23 cellular contexts compared by ENCODE assay signal in genomic region chr4:88489100-88489761, GRCh38. TPM values are rescaled to one million over a fixed set of nuclear protein-coding genes. Genes with fewer than 3 reads are reported as not detected.
DNase-seq lines count a peak whose midpoint lies in the region; ATAC-seq and TF ChIP-seq lines count a peak whose summit lies in the region.
"Had no signal": no experiment of that assay in that cellular context is flagged by ENCODE, and none has a peak within 500 bp of the region (broad histone marks: within the 10 kb centered on the region; RNA-seq: fewer than 3 reads in every experiment).

No MANE protein-coding gene starts in this region.

- no peaks in the 10 kb centered on the region for H3K9me3 ChIP-seq in CD4-positive, alpha-beta memory T cell (ENCODE audit: control insufficient read depth in 1 of 2, low read length in 2 of 2)
- H3K9me3 ChIP-seq: sigmoid colon, SK-N-SH, transverse colon had no signal

- peaks cover 13% of the 10 kb centered on the region for H3K4me1 Mint-ChIP-seq in T-helper 1 cell treated with Interleukin-12 subunit alpha and Interleukin-12 subunit beta and Interleukin-4 antibody, amounts not matched to agents 30 μg/mL and 1 μg/mL, for 36 hours (ENCODE audit: low read depth)
- H3K4me1 Mint-ChIP-seq in CD4-positive, alpha-beta memory T cell = peaks cover 11 to 14% (median 13%) of the 10 kb centered on the region in 4 donors
- H3K4me1 Mint-ChIP-seq in T-helper 2 cell treated with Interferon-gamma antibody and Interleukin-4, amounts not matched to agents 5 μg/mL and 100 μg/mL, for 36 hours (ENCODE audit: low read depth) = peaks cover 17% of the 10 kb centered on the region
- H3K4me1 Mint-ChIP-seq in activated naive CD8-positive, alpha-beta T cell treated with anti-CD3 and anti-CD28 coated beads, Interleukin-2, amount 10 ng/mL, durations not matched to agents 7 days and 5 days = peaks cover 13% of the 10 kb centered on the region
- H3K4me1 Mint-ChIP-seq in HFFc6 (ENCODE audit: low read depth) = no peaks in the 10 kb centered on the region
- H3K4me1 Mint-ChIP-seq: neural crest cell had no signal

- H3K27ac Mint-ChIP-seq in T-helper 1 cell treated with Interleukin-12 subunit alpha and Interleukin-12 subunit beta and Interleukin-4 antibody, amounts not matched to agents 30 μg/mL and 1 μg/mL, for 36 hours = peak overlapping the region; percentile 73
- peak overlapping the region; percentile 5 to 81 (median 49) for H3K27ac Mint-ChIP-seq in CD4-positive, alpha-beta memory T cell
- H3K27ac Mint-ChIP-seq in T-helper 2 cell treated with Interferon-gamma antibody and Interleukin-4, amounts not matched to agents 5 μg/mL and 100 μg/mL, for 36 hours = peak overlapping the region; percentile 64
- H3K27ac Mint-ChIP-seq in activated naive CD8-positive, alpha-beta T cell treated with anti-CD3 and anti-CD28 coated beads, Interleukin-2, amount 10 ng/mL, durations not matched to agents 7 days and 5 days = peak overlapping the region; percentile 72
- H3K27ac Mint-ChIP-seq in HFFc6 = no peak overlapping the region

- H3K27me3 ChIP-seq in CD4-positive, alpha-beta memory T cell (ENCODE audit: insufficient read depth, low read length) = no peaks in the 10 kb centered on the region
- H3K27me3 ChIP-seq: sigmoid colon, transverse colon had no signal

- no peaks in the 10 kb centered on the region for H3K9me3 Mint-ChIP-seq in T-helper 1 cell treated with Interleukin-12 subunit alpha and Interleukin-12 subunit beta and Interleukin-4 antibody, amounts not matched to agents 30 μg/mL and 1 μg/mL, for 36 hours
- no peaks in the 10 kb centered on the region for H3K9me3 Mint-ChIP-seq in CD4-positive, alpha-beta memory T cell
- H3K9me3 Mint-ChIP-seq in T-helper 2 cell treated with Interferon-gamma antibody and Interleukin-4, amounts not matched to agents 5 μg/mL and 100 μg/mL, for 36 hours = no peaks in the 10 kb centered on the region
- no peaks in the 10 kb centered on the region for H3K9me3 Mint-ChIP-seq in activated naive CD8-positive, alpha-beta T cell treated with anti-CD3 and anti-CD28 coated beads, Interleukin-2, amount 10 ng/mL, durations not matched to agents 7 days and 5 days
- no peaks in the 10 kb centered on the region for H3K9me3 Mint-ChIP-seq in HFFc6
- H3K9me3 Mint-ChIP-seq: neural crest cell had no signal

- ATAC-seq in activated naive CD8-positive, alpha-beta T cell treated with anti-CD3 and anti-CD28 coated beads, Interleukin-2, amount 10 ng/mL, durations not matched to agents 7 days and 5 days (ENCODE audit: low read depth) = peak; percentile 56

- DNase-seq in T-helper 1 cell (no peak), posterior vena cava (ENCODE audit: low spot score) (no peak), amniotic stem cell (lab: John Stamatoyannopoulos, UW) (no peak), HFFc6 (no peak)
- DNase-seq in CD4-positive, alpha-beta memory T cell = no peak
- DNase-seq in T-helper 2 cell treated with Interferon-gamma antibody and Interleukin-4, amounts not matched to agents 5 μg/mL and 100 μg/mL, for 36 hours (ENCODE audit: low spot score) = no peak
- no peak for DNase-seq in activated naive CD8-positive, alpha-beta T cell treated with anti-CD3 and anti-CD28 coated beads, Interleukin-2, amount 10 ng/mL, durations not matched to agents 7 days and 5 days
- DNase-seq: activated gamma-delta T cell; caudate nucleus; dermis blood vessel endothelial cell; NCI-H1417; NCI-H2081 treated with DMSO at 0.1 percent for 48 hours; NCI-H345; NCI-H774; sigmoid colon; SK-N-SH; stimulated activated CD4-positive, alpha-beta T cell treated with anti-CD3 and anti-CD28 coated beads, Interleukin-15, amount 100 ng/mL, for 24 hours; T1000; transverse colon had no signal

- CTCF ChIA-PET in CD4-positive, alpha-beta memory T cell (lab: Charles Lee; ENCODE audit: partially characterized antibody) = interaction anchor here (0.9 to 1.1 kb wide), 2 partner anchors 26 to 270 kb away, joined by 3 to 4 read pairs; no protein-coding TSS in a partner anchor

- no peak overlapping the region for H3K4me3 Mint-ChIP-seq in T-helper 1 cell treated with Interleukin-12 subunit alpha and Interleukin-12 subunit beta and Interleukin-4 antibody, amounts not matched to agents 30 μg/mL and 1 μg/mL, for 36 hours
- peak overlapping the region in 2 of 8 donors; percentile 1 to 13 for H3K4me3 Mint-ChIP-seq in CD4-positive, alpha-beta memory T cell
- peak overlapping the region; percentile 19 for H3K4me3 Mint-ChIP-seq in T-helper 2 cell treated with Interferon-gamma antibody and Interleukin-4, amounts not matched to agents 5 μg/mL and 100 μg/mL, for 36 hours
- peak overlapping the region; percentile 7 for H3K4me3 Mint-ChIP-seq in activated naive CD8-positive, alpha-beta T cell treated with anti-CD3 and anti-CD28 coated beads, Interleukin-2, amount 10 ng/mL, durations not matched to agents 7 days and 5 days
- H3K4me3 Mint-ChIP-seq in HFFc6 = no peak overlapping the region
- H3K4me3 Mint-ChIP-seq: neural crest cell had no signal

- POLR2A ChIA-PET in CD4-positive, alpha-beta memory T cell (lab: Charles Lee; ENCODE audit: partially characterized antibody) = interaction anchor here (0.7 kb wide), 1 partner anchor 31 kb away, joined by 4 read pairs; no protein-coding TSS in a partner anchor
- POLR2A ChIA-PET in activated naive CD8-positive, alpha-beta T cell treated with anti-CD3 and anti-CD28 coated beads, Interleukin-2, amount 10 ng/mL, durations not matched to agents 7 days and 5 days (lab: Charles Lee) = interaction anchor here (0.6 to 1.2 kb wide), 3 partner anchors 10 to 885 kb away, joined by 4 to 10 read pairs (median 4); partner anchors contain the start of gene HERC5

- intact Hi-C loops in CD4-positive, alpha-beta memory T cell (cut with micrococcal nuclease) = no loop called here
- intact Hi-C loops in posterior vena cava (cut with DNase I) = no loop called here

- H3K36me3 Mint-ChIP-seq in T-helper 1 cell treated with Interleukin-12 subunit alpha and Interleukin-12 subunit beta and Interleukin-4 antibody, amounts not matched to agents 30 μg/mL and 1 μg/mL, for 36 hours (ENCODE audit: low read depth) = peaks cover 45% of the 10 kb centered on the region
- peaks cover 45 to 59% of the 10 kb centered on the region in 2 donors for H3K36me3 Mint-ChIP-seq in CD4-positive, alpha-beta memory T cell
- peaks cover 32% of the 10 kb centered on the region for H3K36me3 Mint-ChIP-seq in T-helper 2 cell treated with Interferon-gamma antibody and Interleukin-4, amounts not matched to agents 5 μg/mL and 100 μg/mL, for 36 hours (ENCODE audit: low read depth)
- peaks cover 42% of the 10 kb centered on the region for H3K36me3 Mint-ChIP-seq in activated naive CD8-positive, alpha-beta T cell treated with anti-CD3 and anti-CD28 coated beads, Interleukin-2, amount 10 ng/mL, durations not matched to agents 7 days and 5 days
- H3K36me3 Mint-ChIP-seq in HFFc6 (ENCODE audit: low read depth) = no peaks in the 10 kb centered on the region

- peaks cover 13% of the 10 kb centered on the region for H3K4me1 ChIP-seq in CD4-positive, alpha-beta memory T cell (ENCODE audit: insufficient read depth, low read length)
- H3K4me1 ChIP-seq: sigmoid colon, transverse colon had no signal

- no peak overlapping the region for H3K27ac ChIP-seq in CD4-positive, alpha-beta memory T cell (ENCODE audit: low read depth, low read length)
- H3K27ac ChIP-seq: 22Rv1, sigmoid colon, transverse colon had no signal

- H3K27me3 Mint-ChIP-seq in T-helper 1 cell treated with Interleukin-12 subunit alpha and Interleukin-12 subunit beta and Interleukin-4 antibody, amounts not matched to agents 30 μg/mL and 1 μg/mL, for 36 hours (ENCODE audit: low read depth) = no peaks in the 10 kb centered on the region
- H3K27me3 Mint-ChIP-seq in CD4-positive, alpha-beta memory T cell = no peaks in the 10 kb centered on the region
- no peaks in the 10 kb centered on the region for H3K27me3 Mint-ChIP-seq in T-helper 2 cell treated with Interferon-gamma antibody and Interleukin-4, amounts not matched to agents 5 μg/mL and 100 μg/mL, for 36 hours (ENCODE audit: low read depth)
- no peaks in the 10 kb centered on the region for H3K27me3 Mint-ChIP-seq in activated naive CD8-positive, alpha-beta T cell treated with anti-CD3 and anti-CD28 coated beads, Interleukin-2, amount 10 ng/mL, durations not matched to agents 7 days and 5 days
- peaks cover 13% of the 10 kb centered on the region for H3K27me3 Mint-ChIP-seq in HFFc6 (ENCODE audit: insufficient read depth)

- no peak for TF ChIP-seq CTCF in HFFc6 (IDR thresholded peaks at IDR 0.05)

- H3K4me3 ChIP-seq in CD4-positive, alpha-beta memory T cell (ENCODE audit: low read length in 2 of 2) = no peak overlapping the region
- H3K4me3 ChIP-seq: sigmoid colon, transverse colon had no signal

- H3K36me3 ChIP-seq in CD4-positive, alpha-beta memory T cell (ENCODE audit: insufficient read depth, low read length) = peaks cover 3% of the 10 kb centered on the region
- H3K36me3 ChIP-seq: transverse colon had no signal

RNA-seq across cellular contexts. Expression of gene HERC5, which starts 32.3 kb away (rescaled TPM):
- total RNA-seq in CD4-positive, alpha-beta memory T cell = 10 to 100 TPM; 18.6 to 22.1 TPM
- 10 to 100 TPM; 14.4 to 17.7 TPM for polyA plus RNA-seq in CD4-positive, alpha-beta memory T cell
- total RNA-seq in activated naive CD8-positive, alpha-beta T cell treated with anti-CD3 and anti-CD28 coated beads, Interleukin-2, amount 10 ng/mL, durations not matched to agents 7 days and 5 days = 10 to 100 TPM; 44.8 to 46.5 TPM
- 1 to 10 TPM; 3.7 to 5.7 TPM for total RNA-seq in posterior vena cava
- total RNA-seq in HFFc6 (2021; fragmentation: NEBNext Ultra II Directional; extraction: Animal tissue kit (Norgen Biotek cat#: 25700)) = under 1 TPM in 1 of 6 experiments, not detected in 5; 0.05 TPM
- total RNA-seq: OCI-LY7 had no signal

RNA-seq across cellular contexts. Expression of gene PYURF, which starts 34.3 kb away (rescaled TPM):
- 10 to 100 TPM; 54.5 to 60.4 TPM for total RNA-seq in CD4-positive, alpha-beta memory T cell
- 100 to 1,000 TPM; 260 to 446 TPM for polyA plus RNA-seq in CD4-positive, alpha-beta memory T cell
- 10 to 100 TPM; 53.2 to 53.6 TPM for total RNA-seq in activated naive CD8-positive, alpha-beta T cell treated with anti-CD3 and anti-CD28 coated beads, Interleukin-2, amount 10 ng/mL, durations not matched to agents 7 days and 5 days
- total RNA-seq in posterior vena cava = 10 to 100 TPM; 61.6 to 65.9 TPM
- total RNA-seq in HFFc6 (2021; fragmentation: NEBNext Ultra II Directional; extraction: Animal tissue kit (Norgen Biotek cat#: 25700)) = 10 to 100 TPM; 70.4 to 78.6 (median 73.5) TPM

Comparison
In these comparisons a context has a peak if more than half of its experiments do, and no peak if none do; other contexts are left out.
1. H3K4me3 Mint-ChIP-seq: peak in T-helper 2 cell treated with Interferon-gamma antibody and Interleukin-4, amounts not matched to agents 5 μg/mL and 100 μg/mL, for 36 hours (single experiment) and activated naive CD8-positive, alpha-beta T cell treated with anti-CD3 and anti-CD28 coated beads, Interleukin-2, amount 10 ng/mL, durations not matched to agents 7 days and 5 days (single experiment); none in T-helper 1 cell treated with Interleukin-12 subunit alpha and Interleukin-12 subunit beta and Interleukin-4 antibody, amounts not matched to agents 30 μg/mL and 1 μg/mL, for 36 hours (single experiment) and HFFc6 (single experiment).
2. RNA of gene HERC5, which starts 32.3 kb away (total RNA-seq): 44.8 to 46.5 TPM in activated naive CD8-positive, alpha-beta T cell treated with anti-CD3 and anti-CD28 coated beads, Interleukin-2, amount 10 ng/mL, durations not matched to agents 7 days and 5 days, 18.6 to 22.1 TPM in CD4-positive, alpha-beta memory T cell and 3.7 to 5.7 TPM in posterior vena cava; 0.05 TPM in HFFc6; every median in the first group is over 4 times any median in the second.